In the genomic region with DNA sequence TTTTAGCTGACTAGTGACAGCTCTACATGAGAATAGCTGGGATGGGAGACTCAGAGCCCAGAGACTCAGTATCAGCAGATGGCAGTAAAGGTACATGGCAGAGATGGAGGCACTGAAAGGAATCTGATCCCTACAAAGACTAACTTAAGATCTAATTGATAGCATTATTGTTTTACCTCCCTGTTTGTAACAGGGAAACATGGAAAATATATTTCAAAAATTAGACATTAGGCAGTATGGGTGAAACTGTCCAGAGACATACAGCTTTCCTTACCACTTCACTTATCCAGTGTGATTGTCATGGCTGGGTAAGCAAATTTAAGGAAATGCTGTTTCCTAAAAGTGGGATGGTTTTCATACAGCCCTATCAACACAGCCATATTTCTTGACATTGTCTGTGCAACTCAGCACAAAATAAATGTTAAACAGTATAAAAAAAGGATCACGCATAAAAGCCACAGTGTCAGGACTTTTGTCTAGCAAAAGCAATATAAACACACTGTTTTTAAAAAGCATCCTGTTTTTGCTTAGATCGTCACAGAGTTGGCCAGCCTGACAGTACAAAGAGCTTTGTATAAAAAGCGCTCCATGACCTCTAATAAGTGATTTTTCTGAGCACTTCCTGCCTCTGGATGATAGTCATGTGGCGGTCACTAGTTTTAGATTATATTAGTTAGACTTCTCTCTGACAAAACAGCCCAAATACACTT, we compare ENCODE assay signal across 8 cellular contexts.
A peak's percentile ranks its signal among the peaks of the same experiment; 100 is the strongest.
DNase-seq lines count a peak whose midpoint lies in the region; ATAC-seq lines count a peak whose summit lies in the region.

No MANE protein-coding gene starts in this region.

- no peaks in the 10 kb centered on the region for H3K9me3 ChIP-seq in adipocyte (ENCODE audit: control insufficient read depth, low read length)

- no peaks in the 10 kb centered on the region for H3K36me3 ChIP-seq in adipocyte (ENCODE audit: control insufficient read depth, insufficient read depth, low read length, severe bottlenecking)

- H3K4me1 ChIP-seq in adipocyte (ENCODE audit: control insufficient read depth, insufficient read depth, low read length) = peaks cover 3% of the 10 kb centered on the region

- no peak for ATAC-seq in GM21360 (IDR thresholded peaks at IDR 0.05; ENCODE audit: unreplicated experiment)
- no peak for ATAC-seq in HG03139 (IDR thresholded peaks at IDR 0.05; ENCODE audit: unreplicated experiment)

- no peak overlapping the region for H3K4me3 ChIP-seq in adipocyte (ENCODE audit: low read length)

- no peak overlapping the region for H3K9ac ChIP-seq in adipocyte (ENCODE audit: low read length)

- H3K27me3 ChIP-seq in adipocyte (replicated peaks; ENCODE audit: control insufficient read depth, insufficient read depth, low read length) = no peaks in the 10 kb centered on the region

- DNase-seq in ELR (ENCODE audit: low read depth) = peak; percentile 4
- DNase-seq in M059J (ENCODE audit: low read depth) = peak; percentile 73
- DNase-seq in adipocyte (ENCODE audit: low read depth) = peak; percentile 67
- DNase-seq in inferior parietal cortex (ENCODE audit: extremely low spot score) = peak; percentile 81
- DNase-seq in AG08395 (ENCODE audit: low spot score) = no peak
- no peak for DNase-seq in activated CD4-positive, alpha-beta T cell treated with anti-CD3 and anti-CD28 coated beads, Interleukin-2, amount 50 U/mL, for 48 hours

Comparison
In these comparisons a context has a peak if more than half of its experiments do, and no peak if none do; other contexts are left out.
1. DNase-seq: peak in ELR (single experiment), M059J (single experiment), adipocyte (single experiment) and inferior parietal cortex (single experiment); none in AG08395 (single experiment) and activated CD4-positive, alpha-beta T cell treated with anti-CD3 and anti-CD28 coated beads, Interleukin-2, amount 50 U/mL, for 48 hours (0 of 2).